In the genomic region with DNA sequence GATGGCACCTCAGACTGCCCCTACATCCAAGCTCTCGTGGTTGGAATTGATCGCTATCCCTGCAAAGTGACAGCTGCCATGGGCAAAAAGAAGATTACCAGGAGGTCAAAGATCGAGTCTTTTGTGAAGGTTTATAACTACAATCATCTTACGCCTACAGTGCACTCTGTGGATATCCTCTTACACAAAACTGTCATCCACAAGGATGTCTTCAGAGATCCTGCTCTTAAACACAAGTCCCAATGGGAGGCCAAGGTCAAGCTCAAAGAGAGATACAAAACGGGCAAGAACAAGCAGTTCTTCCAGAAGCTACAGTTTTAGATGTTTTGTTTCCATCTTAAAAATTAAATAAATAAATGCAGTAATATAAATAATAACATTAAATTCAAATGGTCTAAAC, we compare ENCODE assay signal across 28 cellular contexts. TPM values are rescaled to one million over a fixed set of nuclear protein-coding genes. Genes with fewer than 3 reads are reported as not detected.
A peak's percentile ranks its signal among the peaks of the same experiment; 100 is the strongest.
DNase-seq lines count a peak whose midpoint lies in the region; ATAC-seq, FAIRE-seq and TF ChIP-seq lines count a peak whose summit lies in the region.
"Had no signal": no experiment of that assay in that cellular context is flagged by ENCODE, and none has a peak within 500 bp of the region (broad histone marks: within the 10 kb centered on the region; RNA-seq: fewer than 3 reads in every experiment).

No MANE protein-coding gene starts in this region.

- H3K9me3 ChIP-seq in keratinocyte (ENCODE audit: control insufficient read depth, low read depth, low read length) (no peaks in the 10 kb centered on the region), small intestine (ENCODE audit: control insufficient read depth, low read depth) (no peaks in the 10 kb centered on the region), mesenchymal stem cell (ENCODE audit: control insufficient read depth, low read length) (peaks cover 2% of the 10 kb centered on the region)
- H3K9me3 ChIP-seq: HAP-1, SJSA1 had no signal

- peaks cover 56% of the 10 kb centered on the region for H3K36me3 Mint-ChIP-seq in activated naive CD8-positive, alpha-beta T cell treated with anti-CD3 and anti-CD28 coated beads, Interleukin-2, amount 50 U/mL, for 24 hours (ENCODE audit: low read depth)

- dilution Hi-C loops in keratinocyte (cut with MboI; ENCODE audit: extremely low pct_ligation_motif_present, low sequenced_read_pairs), result no loop called here

- no peak overlapping the region for H2BK12ac ChIP-seq in mesenchymal stem cell (ENCODE audit: low read length in 2 of 2)

- no peaks in the 10 kb centered on the region for H3K9me3 Mint-ChIP-seq in activated naive CD8-positive, alpha-beta T cell treated with anti-CD3 and anti-CD28 coated beads, Interleukin-2, amount 50 U/mL, for 24 hours
- H3K9me3 Mint-ChIP-seq: CD4-positive, alpha-beta T cell; HFFc6 had no signal

- peaks cover 22% of the 10 kb centered on the region for H3K79me1 ChIP-seq in mesenchymal stem cell (replicated peaks; ENCODE audit: low read length, poor library complexity, severe bottlenecking)

- TF ChIP-seq CTCF in keratinocyte (optimal IDR thresholded peaks at IDR 0.05 in 1 of 3, IDR thresholded peaks at IDR 0.05 in 1 of 3, conservative IDR thresholded peaks at IDR 0.05 in 1 of 3; ENCODE audit: extremely low read depth in 1 of 3, insufficient read depth in 2 of 3, low read length in 3 of 3), result no peak

- no peak overlapping the region for H2BK15ac ChIP-seq in mesenchymal stem cell (ENCODE audit: low read depth, poor library complexity, severe bottlenecking)

- peak; percentile 60 for ATAC-seq in left ventricle myocardium superior
- ATAC-seq in activated naive CD8-positive, alpha-beta T cell treated with anti-CD3 and anti-CD28 coated beads, Interleukin-2, amount 50 U/mL, for 24 hours, result no peak
- no peak for ATAC-seq in GM18511 (IDR thresholded peaks at IDR 0.05; ENCODE audit: unreplicated experiment)
- ATAC-seq: GM12878 had no signal

- H3K4me3 ChIP-seq in keratinocyte (ENCODE audit: control insufficient read depth in 2 of 3, extremely low read depth in 1 of 3, insufficient read depth in 2 of 3, low read depth in 1 of 3, low read length in 3 of 3), result no peak overlapping the region
- H3K4me3 ChIP-seq in small intestine (ENCODE audit: low read depth in 1 of 2, low read length in 2 of 2), result no peak overlapping the region
- no peak overlapping the region for H3K4me3 ChIP-seq in mesenchymal stem cell (ENCODE audit: insufficient read depth in 1 of 2, low read depth in 1 of 2, low read length in 2 of 2)
- H3K4me3 ChIP-seq: BLaER1 treated with 17β-estradiol and CSF1 and Interleukin-3, amounts not matched to agents 10 nM and 100 nM; GM12878; HAP-1; PC-9; SJSA1 had no signal

- H3K4me1 ChIP-seq in keratinocyte (ENCODE audit: control insufficient read depth, extremely low read depth, insufficient read depth, low read length) (peaks cover 4% of the 10 kb centered on the region), small intestine (ENCODE audit: control insufficient read depth in 2 of 2, insufficient read depth in 1 of 2, low read depth in 1 of 2, low read length in 1 of 2) (no peaks in the 10 kb centered on the region), mesenchymal stem cell (ENCODE audit: control insufficient read depth, insufficient read depth, low read depth, low read length) (no peaks in the 10 kb centered on the region)
- H3K4me1 ChIP-seq: BLaER1 treated with 17β-estradiol and CSF1 and Interleukin-3, amounts not matched to agents 10 nM and 100 nM; HAP-1 had no signal

- no peak overlapping the region for H3K4ac ChIP-seq in mesenchymal stem cell (ENCODE audit: low read depth in 1 of 2, low read length in 2 of 2)

- no peak overlapping the region for H2BK5ac ChIP-seq in mesenchymal stem cell (ENCODE audit: low read depth, low read length, poor library complexity, severe bottlenecking)

- H4K91ac ChIP-seq in mesenchymal stem cell (ENCODE audit: low read length), result no peak overlapping the region

- no peak overlapping the region for H3K14ac ChIP-seq in mesenchymal stem cell (ENCODE audit: low read length in 2 of 2)

- FAIRE-seq in keratinocyte (lab: Jason Lieb, UNC), result peak; percentile 34
- no peak for FAIRE-seq in small intestine (lab: Jason Lieb, UNC)
- FAIRE-seq: A204.1, GM12878 had no signal

- peaks cover 14% of the 10 kb centered on the region for H3K79me2 ChIP-seq in keratinocyte (ENCODE audit: control insufficient read depth, insufficient read depth, low read length)

- H3K27ac ChIP-seq in keratinocyte (ENCODE audit: control insufficient read depth, insufficient read depth, low read length), result no peak overlapping the region
- H3K27ac ChIP-seq in small intestine (ENCODE audit: low read depth in 1 of 2, low read length in 1 of 2), result no peak overlapping the region
- no peak overlapping the region for H3K27ac ChIP-seq in mesenchymal stem cell (ENCODE audit: low read length, poor library complexity, severe bottlenecking)
- H3K27ac ChIP-seq: BLaER1 treated with 17β-estradiol and CSF1 and Interleukin-3, amounts not matched to agents 10 nM and 100 nM; KMS-11; PC-9; SJSA1 had no signal

- H2AK5ac ChIP-seq in mesenchymal stem cell (ENCODE audit: low read length, severe bottlenecking), result no peak overlapping the region

- no peaks in the 10 kb centered on the region for H3K27me3 Mint-ChIP-seq in activated naive CD8-positive, alpha-beta T cell treated with anti-CD3 and anti-CD28 coated beads, Interleukin-2, amount 50 U/mL, for 24 hours
- H3K27me3 Mint-ChIP-seq: CD4-positive, alpha-beta T cell; IgD-negative memory B cell had no signal

- no peak for DNase-seq in left ventricle myocardium superior
- DNase-seq in cardiac septum (ENCODE audit: low spot score), result no peak
- DNase-seq in NCI-H82 (lab: John Stamatoyannopoulos, UW), result peak; percentile 96
- no peak for DNase-seq in keratinocyte (ENCODE audit: low read depth, low spot score)
- peak; percentile 4 for DNase-seq in small intestine
- DNase-seq in activated naive CD8-positive, alpha-beta T cell treated with anti-CD3 and anti-CD28 coated beads, Interleukin-2, amount 50 U/mL, for 24 hours, result no peak
- DNase-seq in mesenchymal stem cell, result no peak
- DNase-seq: AML-193; CD4-positive, alpha-beta T cell; COR-L47; GOT3; HFFc6; MM.1S; NCI-H2081; NCI-H2171 treated with DMSO at 0.1 percent for 48 hours; NCI-H446; NCI-H524 treated with DMSO at 0.1 percent for 48 hours; NCI-H774; PC-9; Right ventricle myocardium superior had no signal

- intact Hi-C loops in left ventricle myocardium superior (cut with micrococcal nuclease), result no loop called here
- intact Hi-C loops in cardiac septum (cut with DNase I), result no loop called here

- no peak overlapping the region for H3K18ac ChIP-seq in mesenchymal stem cell (ENCODE audit: low read depth in 1 of 2, low read length in 2 of 2)

- no peaks in the 10 kb centered on the region for H3K27me3 ChIP-seq in keratinocyte (ENCODE audit: control insufficient read depth, extremely low read depth, insufficient read depth, low read length)
- no peaks in the 10 kb centered on the region for H3K27me3 ChIP-seq in small intestine (ENCODE audit: control insufficient read depth in 2 of 2, insufficient read depth in 2 of 2, low read length in 2 of 2)
- H3K27me3 ChIP-seq in mesenchymal stem cell (ENCODE audit: control insufficient read depth in 1 of 2, insufficient read depth in 1 of 2, low read length in 2 of 2), result no peaks in the 10 kb centered on the region
- H3K27me3 ChIP-seq: BLaER1 treated with 17β-estradiol and CSF1 and Interleukin-3, amounts not matched to agents 10 nM and 100 nM; SJSA1 had no signal

- H3K9ac ChIP-seq in keratinocyte (ENCODE audit: control insufficient read depth, extremely low read depth, insufficient read depth, low read length) (no peak overlapping the region), mesenchymal stem cell (ENCODE audit: low read length) (no peak overlapping the region)
- H3K9ac ChIP-seq: BLaER1 treated with 17β-estradiol and CSF1 and Interleukin-3, amounts not matched to agents 10 nM and 100 nM; KMS-11 had no signal

- 36 to 66% (median 48%) methylated on average over 5 of the region's 5 CpGs for WGBS in small intestine, 3 donors
- WGBS in mesenchymal stem cell, result 81% methylated on average over 5 of the region's 5 CpGs

- H3K9me1 ChIP-seq in keratinocyte (ENCODE audit: control insufficient read depth, extremely low read depth, insufficient read depth, low read length), result no peaks in the 10 kb centered on the region

- H3K4me1 Mint-ChIP-seq in activated naive CD8-positive, alpha-beta T cell treated with anti-CD3 and anti-CD28 coated beads, Interleukin-2, amount 50 U/mL, for 24 hours, result peaks cover 10% of the 10 kb centered on the region

- H3K27ac Mint-ChIP-seq in activated naive CD8-positive, alpha-beta T cell treated with anti-CD3 and anti-CD28 coated beads, Interleukin-2, amount 50 U/mL, for 24 hours, result no peak overlapping the region
- H3K27ac Mint-ChIP-seq: CD4-positive, alpha-beta T cell; HFFc6; IgD-negative memory B cell had no signal

- H2BK120ac ChIP-seq in mesenchymal stem cell (ENCODE audit: low read depth, low read length), result no peak overlapping the region

- H3K23ac ChIP-seq in mesenchymal stem cell (ENCODE audit: low read length in 2 of 2), result no peak overlapping the region

- no peaks in the 10 kb centered on the region for H4K20me1 ChIP-seq in keratinocyte (ENCODE audit: control insufficient read depth, extremely low read depth, insufficient read depth, low read length)

- H4K8ac ChIP-seq in mesenchymal stem cell (ENCODE audit: low read length), result no peak overlapping the region

- H3K4me3 Mint-ChIP-seq in activated naive CD8-positive, alpha-beta T cell treated with anti-CD3 and anti-CD28 coated beads, Interleukin-2, amount 50 U/mL, for 24 hours, result no peak overlapping the region
- H3K4me3 Mint-ChIP-seq: CD4-positive, alpha-beta T cell; HFFc6; IgD-negative memory B cell had no signal

- no peak overlapping the region for H3K4me2 ChIP-seq in keratinocyte (ENCODE audit: control insufficient read depth, extremely low read depth, insufficient read depth, low read depth, low read length)
- no peak overlapping the region for H3K4me2 ChIP-seq in mesenchymal stem cell (ENCODE audit: low read length, poor library complexity, severe bottlenecking)
- H3K4me2 ChIP-seq: BLaER1 treated with 17β-estradiol and CSF1 and Interleukin-3, amounts not matched to agents 10 nM and 100 nM; KMS-11; PC-9 had no signal

- H3K36me3 ChIP-seq in keratinocyte (ENCODE audit: control insufficient read depth in 2 of 2, extremely low read depth in 1 of 2, insufficient read depth in 2 of 2, low read length in 2 of 2) (peaks cover 0 to 6% of the 10 kb centered on the region in 2 experiments), small intestine (ENCODE audit: control insufficient read depth in 2 of 2, insufficient read depth in 2 of 2, low read length in 2 of 2) (peaks cover 2 to 10% of the 10 kb centered on the region in 2 donors), mesenchymal stem cell (ENCODE audit: control insufficient read depth in 1 of 2, insufficient read depth in 2 of 2, low read depth in 1 of 2, low read length in 2 of 2) (peaks cover 7 to 45% of the 10 kb centered on the region in 2 experiments)
- H3K36me3 ChIP-seq: HAP-1 had no signal

- H2AFZ ChIP-seq in keratinocyte (ENCODE audit: control insufficient read depth, low read length) (no peak overlapping the region), mesenchymal stem cell (ENCODE audit: low read depth, low read length) (no peak overlapping the region)
- H2AFZ ChIP-seq: PC-9 had no signal

RNA-seq across cellular contexts. Expression of a gene that starts 45.4 kb away (rescaled TPM):
- total RNA-seq in left ventricle myocardium superior, result 13.1 TPM
- 20.8 TPM for total RNA-seq in cardiac septum
- polyA plus RNA-seq in keratinocyte, result 4.1 to 6.4 TPM (median 4.6 TPM) in 3 replicates
- 4.0 TPM for polyA plus RNA-seq in keratinocyte (2011; ENCODE audit: low read depth)
- 1.8 and 2.3 TPM in 2 replicates for polyA plus RNA-seq in keratinocyte (2011; cell fraction: cytosol; rRNA removed)
- 10.5 and 11.5 TPM in 2 replicates for polyA plus RNA-seq in keratinocyte (2011; cell fraction: nucleus; rRNA removed)
- polyA plus RNA-seq in keratinocyte (2012; ENCODE audit: low replicate concordance), result 2.4 and 4.1 TPM in 2 replicates
- 23.7 to 37.6 TPM (median 36.7 TPM) in 3 replicates for polyA minus RNA-seq in keratinocyte
- 10.4 TPM for polyA minus RNA-seq in keratinocyte (2011; cell fraction: cytosol; rRNA and poly(A)+ RNA removed)
- polyA minus RNA-seq in keratinocyte (2011; cell fraction: nucleus; rRNA and poly(A)+ RNA removed), result 23.0 and 38.2 TPM in 2 replicates
- polyA plus RNA-seq in small intestine, result 1 to 10 TPM; 1.6 to 2.9 (median 1.8) TPM
- polyA plus RNA-seq in mesenchymal stem cell (2013, experiment 1 of 2), result 2.8 TPM
- 2.7 TPM for polyA plus RNA-seq in mesenchymal stem cell (2013, experiment 2 of 2)

Comparison
In these comparisons a context has a peak if more than half of its experiments do, and no peak if none do; other contexts are left out.
1. DNase-seq: peak in NCI-H82 (single experiment) and small intestine (single experiment); none in left ventricle myocardium superior (single experiment), cardiac septum (single experiment), keratinocyte (single experiment), activated naive CD8-positive, alpha-beta T cell treated with anti-CD3 and anti-CD28 coated beads, Interleukin-2, amount 50 U/mL, for 24 hours (single experiment) and mesenchymal stem cell (single experiment).